Comparison of ENCODE assay signal across 8 cellular contexts in genomic region chr7:19122018-19122588, GRCh38. TPM values are rescaled to one million over a fixed set of nuclear protein-coding genes. Genes with fewer than 3 reads are reported as not detected.
DNase-seq lines count a peak whose midpoint lies in the region; ATAC-seq, FAIRE-seq and TF ChIP-seq lines count a peak whose summit lies in the region.

No MANE protein-coding gene starts in this region.

- H3K79me2 ChIP-seq in endothelial cell of umbilical vein (ENCODE audit: control insufficient read depth, insufficient read depth, low read length), result no peaks in the 10 kb centered on the region

- ATAC-seq in thoracic aorta (ENCODE audit: insufficient number of reproducible peaks, low FRiP score, low read depth) (no peak), left lobe of liver (no peak), HG02884 (IDR thresholded peaks at IDR 0.05; ENCODE audit: unreplicated experiment) (no peak)

- intact Hi-C loops in endothelial cell of umbilical vein (cut with micrococcal nuclease), result loop anchor here (1.0 to 5.0 kb wide), 4 partner anchors 320 to 770 kb away; no protein-coding TSS in a partner anchor

- no peak overlapping the region for H2AFZ ChIP-seq in endothelial cell of umbilical vein (ENCODE audit: low read depth, low read length)

- peaks cover 41 to 61% of the 10 kb centered on the region in 2 experiments for H3K27me3 ChIP-seq in endothelial cell of umbilical vein (ENCODE audit: control insufficient read depth in 2 of 2, insufficient read depth in 2 of 2, low read length in 2 of 2)
- no peaks in the 10 kb centered on the region for H3K27me3 ChIP-seq in thoracic aorta (replicated peaks; ENCODE audit: insufficient read depth)

- H3K9ac ChIP-seq in endothelial cell of umbilical vein (replicated peaks; ENCODE audit: extremely low read depth, insufficient read depth, low read length), result no peak overlapping the region

- peaks cover 4% of the 10 kb centered on the region for H3K4me1 ChIP-seq in endothelial cell of umbilical vein (ENCODE audit: control insufficient read depth, extremely low read depth, insufficient read depth, low read length)
- peaks cover 0 to 3% of the 10 kb centered on the region in 2 donors for H3K4me1 ChIP-seq in thoracic aorta (ENCODE audit: control insufficient read depth in 1 of 2, low read depth in 2 of 2)

- peak; percentile 47 to 56 for TF ChIP-seq CTCF in endothelial cell of umbilical vein (IDR thresholded peaks at IDR 0.05; ENCODE audit: extremely low read depth in 1 of 2, insufficient read depth in 1 of 2, low read depth in 1 of 2, low read length in 2 of 2)
- peak; percentile 44 for TF ChIP-seq CTCF in thoracic aorta (IDR thresholded peaks at IDR 0.05)

- dilution Hi-C loops in endothelial cell of umbilical vein (cut with MboI; ENCODE audit: extremely low pct_ligation_motif_present, low sequenced_read_pairs), result no loop called here

- POLR2A ChIA-PET in endothelial cell of umbilical vein (lab: Charles Lee), result no interaction called here

- no peaks in the 10 kb centered on the region for H3K9me3 ChIP-seq in endothelial cell of umbilical vein (replicated peaks; ENCODE audit: control insufficient read depth, insufficient read depth, low read length)
- no peaks in the 10 kb centered on the region for H3K9me3 ChIP-seq in thoracic aorta

- CTCF ChIA-PET in endothelial cell of umbilical vein (lab: Charles Lee), result interaction anchor here (0.5 to 2.8 kb wide), 40 partner anchors 9 to 1530 kb away, joined by 3 to 57 read pairs (median 4); no protein-coding TSS in a partner anchor

- H3K36me3 ChIP-seq in endothelial cell of umbilical vein (ENCODE audit: control insufficient read depth in 2 of 2, extremely low read depth in 1 of 2, insufficient read depth in 2 of 2, low read length in 2 of 2), result no peaks in the 10 kb centered on the region
- no peaks in the 10 kb centered on the region for H3K36me3 ChIP-seq in thoracic aorta

- BruUV-seq in endothelial cell of umbilical vein (replicated peaks; lab: Mats Ljungman, UMichigan), result no TSS peak

- DNase-seq in SIG-M5 treated with dmso at 0.1 percent for 504 hours (lab: John Stamatoyannopoulos, UW; ENCODE audit: unreplicated experiment), result peak; percentile 41
- DNase-seq in SIG-M5 (lab: John Stamatoyannopoulos, UW), result no peak
- peak; percentile 52 for DNase-seq in NCI-H82 (lab: John Stamatoyannopoulos, UW)
- DNase-seq in endothelial cell of umbilical vein (ENCODE audit: low read depth, low spot score), result peak; percentile 56
- DNase-seq in thoracic aorta (ENCODE audit: low spot score), result no peak
- DNase-seq in left lobe of liver (ENCODE audit: low spot score), result no peak
- no peak for DNase-seq in activated CD8-positive, alpha-beta memory T cell treated with anti-CD3 and anti-CD28 coated beads, Interleukin-2, amount 50 U/mL, for 48 hours

- no peak for TF ChIP-seq POLR2A in endothelial cell of umbilical vein (IDR thresholded peaks at IDR 0.05; ENCODE audit: low read depth, low read length)

- H3K9me1 ChIP-seq in endothelial cell of umbilical vein (replicated peaks; ENCODE audit: control insufficient read depth, extremely low read depth, insufficient read depth, low read length), result no peaks in the 10 kb centered on the region

- no peak overlapping the region for H3K4me3 ChIP-seq in endothelial cell of umbilical vein (replicated peaks in 1 of 3; ENCODE audit: insufficient read depth in 1 of 3, low read depth in 1 of 3, low read length in 3 of 3)
- no peak overlapping the region for H3K4me3 ChIP-seq in thoracic aorta

- H3K4me2 ChIP-seq in endothelial cell of umbilical vein (ENCODE audit: insufficient read depth, low read length), result no peak overlapping the region

- peak; percentile 86 for FAIRE-seq in endothelial cell of umbilical vein (lab: Jason Lieb, UNC)

- H3K27ac ChIP-seq in endothelial cell of umbilical vein (ENCODE audit: insufficient read depth, low read depth, low read length) (no peak overlapping the region), thoracic aorta (no peak overlapping the region)

- no peaks in the 10 kb centered on the region for H4K20me1 ChIP-seq in endothelial cell of umbilical vein (replicated peaks; ENCODE audit: control insufficient read depth, extremely low read depth, insufficient read depth, low read length)

TF ChIP-seq in endothelial cell of umbilical vein, 7 proteins besides CTCF, POLR2A, EP300 and RAD21:
- no peak for TF ChIP-seq FOS (IDR thresholded peaks at IDR 0.05; ENCODE audit: borderline replicate concordance, insufficient read depth, low read length)
- TF ChIP-seq POLR2AphosphoS5 (IDR thresholded peaks at IDR 0.05; ENCODE audit: insufficient read depth, low read depth, low read length), result no peak
- TF ChIP-seq JUN (IDR thresholded peaks at IDR 0.05; ENCODE audit: borderline replicate concordance, insufficient read depth, insufficient read length, low read depth), result no peak
TF ChIP-seq in endothelial cell of umbilical vein: peak in this region for 0.

RNA-seq across cellular contexts. Expression of gene TWIST1, which starts 4.7 kb away (rescaled TPM):
- total RNA-seq in endothelial cell of umbilical vein, result not detected in 2 replicates
- polyA plus RNA-seq in endothelial cell of umbilical vein, result not detected in 2 replicates
- polyA plus RNA-seq in endothelial cell of umbilical vein (2011; cell fraction: cytosol; rRNA removed), result not detected in 2 replicates
- not detected in 2 replicates for polyA plus RNA-seq in endothelial cell of umbilical vein (2011; cell fraction: nucleus; rRNA removed)
- polyA plus RNA-seq in endothelial cell of umbilical vein (2012), result not detected in 2 replicates
- polyA minus RNA-seq in endothelial cell of umbilical vein, result not detected in 2 replicates
- polyA minus RNA-seq in endothelial cell of umbilical vein (2011; cell fraction: cytosol; rRNA and poly(A)+ RNA removed), result not detected
- not detected in 2 replicates for polyA minus RNA-seq in endothelial cell of umbilical vein (2011; cell fraction: nucleus; rRNA and poly(A)+ RNA removed)
- total RNA-seq in thoracic aorta, result 10 to 100 TPM; 14.2 to 26.0 TPM
- total RNA-seq in left lobe of liver, result not detected

RNA-seq across cellular contexts. Expression of gene FERD3L, which starts 23.1 kb away (rescaled TPM):
- total RNA-seq in endothelial cell of umbilical vein (not detected in 2 replicates), thoracic aorta (not detected), left lobe of liver (not detected)
- not detected in 2 replicates for polyA plus RNA-seq in endothelial cell of umbilical vein
- not detected in 2 replicates for polyA plus RNA-seq in endothelial cell of umbilical vein (2011; cell fraction: cytosol; rRNA removed)
- polyA plus RNA-seq in endothelial cell of umbilical vein (2011; cell fraction: nucleus; rRNA removed), result not detected in 2 replicates
- polyA plus RNA-seq in endothelial cell of umbilical vein (2012), result not detected in 2 replicates
- polyA minus RNA-seq in endothelial cell of umbilical vein, result not detected in 2 replicates
- not detected for polyA minus RNA-seq in endothelial cell of umbilical vein (2011; cell fraction: cytosol; rRNA and poly(A)+ RNA removed)
- not detected in 2 replicates for polyA minus RNA-seq in endothelial cell of umbilical vein (2011; cell fraction: nucleus; rRNA and poly(A)+ RNA removed)

Comparison
In these comparisons a context has a peak if more than half of its experiments do, and no peak if none do; other contexts are left out.
1. DNase-seq: peak in SIG-M5 treated with dmso at 0.1 percent for 504 hours (single experiment), NCI-H82 (single experiment) and endothelial cell of umbilical vein (single experiment); none in SIG-M5 (single experiment), thoracic aorta (single experiment), left lobe of liver (single experiment) and activated CD8-positive, alpha-beta memory T cell treated with anti-CD3 and anti-CD28 coated beads, Interleukin-2, amount 50 U/mL, for 48 hours (single experiment).
2. RNA of gene TWIST1, which starts 4.7 kb away (total RNA-seq): 14.2 to 26.0 TPM in thoracic aorta; not detected in left lobe of liver (single experiment) and not detected in endothelial cell of umbilical vein; every median in the first group is over 10 times any median in the second.